In the genomic region with DNA sequence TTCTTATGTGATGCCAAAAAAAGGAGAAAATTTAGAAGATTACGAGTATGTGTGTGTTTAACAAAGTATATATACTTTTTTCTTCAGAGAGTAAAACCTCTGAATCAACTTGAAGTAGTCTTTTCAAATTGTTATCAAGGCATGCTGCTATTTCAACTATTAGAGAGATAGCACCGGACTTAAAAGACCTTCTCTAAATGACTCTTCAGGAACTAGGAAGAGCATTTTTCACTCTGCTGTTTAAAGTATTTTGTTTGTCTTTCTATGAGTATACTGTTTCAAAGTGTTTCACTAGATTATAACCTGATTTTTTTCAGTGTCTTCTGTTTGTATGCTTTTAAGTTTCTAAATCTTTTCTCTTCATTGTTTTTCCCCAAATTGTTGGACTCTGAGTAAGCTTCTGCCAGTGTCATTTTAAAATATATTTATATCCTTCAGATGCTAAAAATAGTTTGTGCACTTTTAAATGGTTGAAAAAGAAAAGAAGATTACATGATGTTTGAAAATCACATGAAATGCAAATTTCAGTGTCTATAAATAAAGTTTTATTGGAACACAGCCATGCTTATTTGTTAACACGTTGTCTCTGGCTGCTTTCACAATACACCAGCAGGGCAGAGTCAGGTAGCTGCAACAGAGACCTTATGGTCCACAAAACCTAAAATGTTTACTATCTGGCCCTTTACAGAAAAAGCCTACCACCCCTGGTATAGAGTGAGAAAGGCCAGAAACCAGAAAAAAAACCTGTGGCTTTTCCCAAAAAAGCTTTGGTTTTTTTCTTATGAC, we compare ENCODE assay signal across 13 cellular contexts. TPM values are rescaled to one million over a fixed set of nuclear protein-coding genes. Genes with fewer than 3 reads are reported as not detected.
DNase-seq lines count a peak whose midpoint lies in the region; ATAC-seq and TF ChIP-seq lines count a peak whose summit lies in the region.
"Had no signal": no experiment of that assay in that cellular context is flagged by ENCODE, and none has a peak within 500 bp of the region (broad histone marks: within the 10 kb centered on the region; RNA-seq: fewer than 3 reads in every experiment).

No MANE protein-coding gene starts in this region.

- DNase-seq in MCF 10A (ENCODE audit: unreplicated experiment) (peak; percentile 28), breast epithelium (ENCODE audit: low spot score in 2 of 2) (no peak), adipocyte (ENCODE audit: low read depth) (peak; percentile 42), right atrium auricular region (ENCODE audit: low spot score) (no peak), uterus (peak in 1 of 2 donors; percentile 14), NCI-H2196 treated with DMSO at 0.1 percent for 48 hours (lab: John Stamatoyannopoulos, UW; ENCODE audit: unreplicated experiment) (no peak)
- DNase-seq in activated T-cell treated with anti-CD3 and anti-CD28 coated beads, Interleukin-2, amount 50 U/mL, for 1 hour, result no peak
- DNase-seq: activated T-cell treated with anti-CD3 and anti-CD28 coated beads, Interleukin-2, amount 50 U/mL, for 72 hours; GDM1; SIG-M5; stimulated activated CD4-positive, alpha-beta T cell treated with anti-CD3 and anti-CD28 coated beads, Interleukin-4, amount 100 ng/mL, for 24 hours had no signal

- H3K27ac ChIP-seq in breast epithelium, result no peak overlapping the region
- peak overlapping the region; percentile 31 to 52 for H3K27ac ChIP-seq in right atrium auricular region
- peak overlapping the region; percentile 70 to 90 for H3K27ac ChIP-seq in uterus

- intact Hi-C loops in MCF 10A (cut with micrococcal nuclease) (no loop called here), breast epithelium (cut with DNase I; ENCODE audit: low total_unique reads) (no loop called here), uterus (cut with DNase I; ENCODE audit: low total_unique reads) (no loop called here)

- H3K9me3 ChIP-seq in breast epithelium (no peaks in the 10 kb centered on the region), adipocyte (ENCODE audit: control insufficient read depth, low read length) (no peaks in the 10 kb centered on the region), right atrium auricular region (no peaks in the 10 kb centered on the region), uterus (no peaks in the 10 kb centered on the region)

- H3K27ac Mint-ChIP-seq in MCF 10A (ENCODE audit: low read depth, unreplicated experiment), result no peak overlapping the region
- H3K27ac Mint-ChIP-seq: activated T-cell treated with anti-CD3 and anti-CD28 coated beads, Interleukin-2, amount 50 U/mL, for 72 hours; IgD-negative memory B cell had no signal

- peaks cover under 1% of the 10 kb centered on the region for H3K36me3 Mint-ChIP-seq in MCF 10A (ENCODE audit: insufficient read depth, unreplicated experiment)

- H3K27me3 ChIP-seq in breast epithelium (no peaks in the 10 kb centered on the region), adipocyte (replicated peaks; ENCODE audit: control insufficient read depth, insufficient read depth, low read length) (no peaks in the 10 kb centered on the region), right atrium auricular region (no peaks in the 10 kb centered on the region), uterus (no peaks in the 10 kb centered on the region)

- no peaks in the 10 kb centered on the region for H3K4me1 ChIP-seq in breast epithelium
- peaks cover 30% of the 10 kb centered on the region for H3K4me1 ChIP-seq in adipocyte (ENCODE audit: control insufficient read depth, insufficient read depth, low read length)
- peaks cover 0 to 50% of the 10 kb centered on the region in 2 donors for H3K4me1 ChIP-seq in right atrium auricular region
- peaks cover 0 to 8% of the 10 kb centered on the region in 2 donors for H3K4me1 ChIP-seq in uterus

- ATAC-seq in HG02870 (IDR thresholded peaks at IDR 0.05; ENCODE audit: unreplicated experiment), result no peak
- ATAC-seq: activated T-cell treated with anti-CD3 and anti-CD28 coated beads, Interleukin-2, amount 50 U/mL, for 72 hours had no signal

- no peak for TF ChIP-seq CTCF in MCF 10A (IDR thresholded peaks at IDR 0.05; ENCODE audit: unreplicated experiment)
- no peak for TF ChIP-seq CTCF in breast epithelium (IDR thresholded peaks at IDR 0.05)
- TF ChIP-seq CTCF in right atrium auricular region (IDR thresholded peaks at IDR 0.05), result no peak
- no peak for TF ChIP-seq CTCF in uterus (IDR thresholded peaks at IDR 0.05)

- TF ChIP-seq POLR2A in breast epithelium (IDR thresholded peaks at IDR 0.05), result no peak
- TF ChIP-seq POLR2A in uterus (IDR thresholded peaks at IDR 0.05), result no peak

- no peaks in the 10 kb centered on the region for H3K27me3 Mint-ChIP-seq in MCF 10A (ENCODE audit: insufficient read depth, unreplicated experiment)
- H3K27me3 Mint-ChIP-seq: IgD-negative memory B cell had no signal

- POLR2A ChIA-PET in MCF 10A (lab: Yijun Ruan, JAX), result interaction anchor here (0.6 to 1.5 kb wide), 8 partner anchors 15 to 223 kb away, joined by 3 to 5 read pairs (median 3); no protein-coding TSS in a partner anchor

- no peak overlapping the region for H3K4me3 Mint-ChIP-seq in MCF 10A (ENCODE audit: unreplicated experiment)

- H3K4me3 ChIP-seq in breast epithelium (no peak overlapping the region), adipocyte (ENCODE audit: low read length) (no peak overlapping the region), right atrium auricular region (no peak overlapping the region), uterus (no peak overlapping the region)

- H3K36me3 ChIP-seq in breast epithelium (no peaks in the 10 kb centered on the region), adipocyte (ENCODE audit: control insufficient read depth, insufficient read depth, low read length, severe bottlenecking) (no peaks in the 10 kb centered on the region), right atrium auricular region (no peaks in the 10 kb centered on the region), uterus (no peaks in the 10 kb centered on the region)

- H3K4me1 Mint-ChIP-seq in MCF 10A (ENCODE audit: insufficient read depth, unreplicated experiment), result peaks cover 20% of the 10 kb centered on the region

- no peaks in the 10 kb centered on the region for H3K9me3 Mint-ChIP-seq in MCF 10A (ENCODE audit: unreplicated experiment)
- H3K9me3 Mint-ChIP-seq: activated T-cell treated with anti-CD3 and anti-CD28 coated beads, Interleukin-2, amount 50 U/mL, for 72 hours had no signal

- no TSS peak for BruUV-seq in MCF 10A (replicated peaks; lab: Mats Ljungman, UMichigan)

- peak overlapping the region; percentile 4 for H3K9ac ChIP-seq in adipocyte (ENCODE audit: low read length)

- CTCF ChIA-PET in MCF 10A (lab: Yijun Ruan, JAX), result interaction anchor here (0.6 to 1.4 kb wide), 4 partner anchors 9 to 195 kb away, joined by 3 read pairs; no protein-coding TSS in a partner anchor

RNA-seq across cellular contexts. Expression of a gene that starts 21.3 kb away (rescaled TPM):
- 15.4 and 17.1 TPM in 2 replicates for total RNA-seq in MCF 10A (2022)
- 10 to 100 TPM; 24.0 to 49.8 (median 44.2) TPM for total RNA-seq in breast epithelium
- total RNA-seq in right atrium auricular region, result 10 to 100 TPM; 56.1 to 94.8 TPM
- 100 to 1,000 TPM in 1 of 4 donors, 10 to 100 TPM in 3; 26.4 to 105 (median 49.2) TPM for total RNA-seq in uterus

Comparison
In these comparisons a context has a peak if more than half of its experiments do, and no peak if none do; other contexts are left out.
1. DNase-seq: peak in MCF 10A (single experiment) and adipocyte (single experiment); none in breast epithelium (0 of 2), right atrium auricular region (single experiment), NCI-H2196 treated with DMSO at 0.1 percent for 48 hours (single experiment) and activated T-cell treated with anti-CD3 and anti-CD28 coated beads, Interleukin-2, amount 50 U/mL, for 1 hour (single experiment).
2. H3K27ac ChIP-seq: peak in right atrium auricular region (2 of 2) and uterus (2 of 2); none in breast epithelium (0 of 2).